ENCODE assay signal across 8 cellular contexts in the genomic region with DNA sequence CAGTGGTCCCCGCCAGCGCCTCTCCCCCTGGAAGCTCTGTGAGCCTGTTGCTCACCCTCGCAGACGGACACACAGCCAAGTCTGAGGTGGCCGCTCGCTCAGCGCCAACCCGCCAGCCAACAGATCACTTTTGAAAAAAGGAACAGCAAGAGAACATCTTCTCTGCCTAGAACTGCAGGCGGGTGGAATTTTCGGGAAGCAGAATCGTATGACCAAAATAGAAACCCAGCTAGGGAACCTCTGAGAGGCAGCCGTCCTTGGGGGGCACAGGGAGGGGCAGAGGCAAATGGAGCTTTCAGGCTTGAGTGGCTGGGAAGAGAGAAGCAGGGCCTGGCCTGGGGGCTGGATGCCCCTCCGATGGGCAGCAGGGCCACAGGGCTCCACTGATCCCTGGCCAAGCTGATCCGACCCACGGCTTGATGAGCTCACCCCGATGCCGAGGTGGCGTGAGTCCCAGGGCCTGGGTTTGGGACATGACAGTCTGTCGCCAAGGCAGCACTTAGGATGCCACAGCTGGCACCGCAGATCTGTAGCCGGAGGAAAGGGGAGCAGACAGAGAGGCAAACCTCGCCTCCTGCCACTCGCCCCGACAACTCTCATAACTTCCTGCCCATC. TPM values are rescaled to one million over a fixed set of nuclear protein-coding genes. Genes with fewer than 3 reads are reported as not detected.
DNase-seq lines count a peak whose midpoint lies in the region; ATAC-seq and TF ChIP-seq lines count a peak whose summit lies in the region.
"Had no signal": no experiment of that assay in that cellular context is flagged by ENCODE, and none has a peak within 500 bp of the region (broad histone marks: within the 10 kb centered on the region; RNA-seq: fewer than 3 reads in every experiment).

No MANE protein-coding gene starts in this region.

- no peaks in the 10 kb centered on the region for H4K20me1 ChIP-seq in OCI-LY1 (ENCODE audit: insufficient read depth, low read length)

- no peak for TF ChIP-seq RAD21 in liver (IDR thresholded peaks at IDR 0.05)

- peaks cover 100% of the 10 kb centered on the region for H3K4me1 ChIP-seq in OCI-LY1 (ENCODE audit: insufficient read depth, low read length, severe bottlenecking)
- peaks cover 0 to 11% (median 8%) of the 10 kb centered on the region in 4 donors for H3K4me1 ChIP-seq in liver (ENCODE audit: control insufficient read depth in 4 of 4, insufficient read depth in 4 of 4, low read length in 3 of 4)

- peaks cover 50% of the 10 kb centered on the region for H3K79me2 ChIP-seq in OCI-LY1 (ENCODE audit: insufficient read depth, low read length)

- H3K9me2 ChIP-seq in OCI-LY1 (ENCODE audit: low read depth, low read length): no peaks in the 10 kb centered on the region

- peaks cover 10% of the 10 kb centered on the region; the same call in 1 of the 2 replicates for H3K36me3 ChIP-seq in OCI-LY1 (ENCODE audit: insufficient read depth, low read length)
- H3K36me3 ChIP-seq in liver (ENCODE audit: control insufficient read depth in 4 of 4, insufficient read depth in 3 of 4, low read depth in 1 of 4, low read length in 3 of 4): no peaks in the 10 kb centered on the region

- TF ChIP-seq CTCF in OCI-LY1 (IDR thresholded peaks at IDR 0.05; ENCODE audit: low read length): no peak
- no peak for TF ChIP-seq CTCF in astrocyte of the cerebellum (IDR thresholded peaks at IDR 0.05; ENCODE audit: low read depth, low read length, missing control alignments)
- TF ChIP-seq CTCF in liver (IDR thresholded peaks at IDR 0.05; ENCODE audit: low read depth, low read length, missing input control): no peak

- 86% methylated on average over 24 of the region's 24 CpGs for WGBS in liver

- H3K4me2 ChIP-seq in OCI-LY1 (ENCODE audit: low read length): peak overlapping the region; percentile 38

- H3K9me3 ChIP-seq in OCI-LY1 (ENCODE audit: low read length) (no peaks in the 10 kb centered on the region), liver (ENCODE audit: control insufficient read depth in 4 of 4, low read length in 3 of 4) (no peaks in the 10 kb centered on the region)

- H3K27me3 ChIP-seq in OCI-LY1 (ENCODE audit: insufficient read depth, low read length) (no peaks in the 10 kb centered on the region), liver (ENCODE audit: control insufficient read depth in 4 of 4, insufficient read depth in 4 of 4, low read length in 3 of 4) (no peaks in the 10 kb centered on the region)

- H3K27ac ChIP-seq in OCI-LY1 (ENCODE audit: low read depth, low read length, poor library complexity, severe bottlenecking) (peak overlapping the region; percentile 93), liver (ENCODE audit: low read depth in 1 of 2, low read length in 2 of 2) (peak overlapping the region; percentile 31 to 48), temporal lobe (ENCODE audit: low read depth, low read length) (peak overlapping the region; percentile 14)

- H3K9ac ChIP-seq in OCI-LY1 (ENCODE audit: low read length): peak overlapping the region; percentile 24; the same call in 1 of the 2 replicates
- no peak overlapping the region for H3K9ac ChIP-seq in liver (ENCODE audit: low read depth in 1 of 2, low read length in 2 of 2)

- no peak for ATAC-seq in GM18511 (IDR thresholded peaks at IDR 0.05; ENCODE audit: unreplicated experiment)

- H3K4me3 ChIP-seq in OCI-LY1 (ENCODE audit: low read depth, low read length, poor library complexity, severe bottlenecking) (peak overlapping the region; percentile 4), astrocyte of the cerebellum (ENCODE audit: low read depth, low read length) (no peak overlapping the region), liver (ENCODE audit: low read depth in 1 of 3, low read length in 3 of 3) (no peak overlapping the region)

- no peak overlapping the region for H2AFZ ChIP-seq in OCI-LY1 (ENCODE audit: low read length)

- in situ Hi-C loops in astrocyte of the cerebellum (cut with HindIII; ENCODE audit: low sequenced_read_pairs): no loop called here

- DNase-seq in astrocyte of the cerebellum (ENCODE audit: low read depth) (peak; percentile 35), NCI-H69 (lab: John Stamatoyannopoulos, UW) (no peak), RKO (ENCODE audit: low spot score) (no peak)
- DNase-seq: NCI-H1417 treated with DMSO at 0.1 percent for 48 hours had no signal

- no peaks in the 10 kb centered on the region for H3F3A ChIP-seq in OCI-LY1 (ENCODE audit: insufficient read depth, low read length)

TF ChIP-seq in liver, 16 proteins besides CTCF, POLR2A, EP300 and RAD21:
- TF ChIP-seq RXRA (IDR thresholded peaks at IDR 0.05): no peak
- TF ChIP-seq YY1 (IDR thresholded peaks at IDR 0.05): no peak
- no peak for TF ChIP-seq TAF1 (conservative IDR thresholded peaks at IDR 0.05)
- no peak for TF ChIP-seq FOXA2 (IDR thresholded peaks at IDR 0.05)
- TF ChIP-seq, protein P1, sequence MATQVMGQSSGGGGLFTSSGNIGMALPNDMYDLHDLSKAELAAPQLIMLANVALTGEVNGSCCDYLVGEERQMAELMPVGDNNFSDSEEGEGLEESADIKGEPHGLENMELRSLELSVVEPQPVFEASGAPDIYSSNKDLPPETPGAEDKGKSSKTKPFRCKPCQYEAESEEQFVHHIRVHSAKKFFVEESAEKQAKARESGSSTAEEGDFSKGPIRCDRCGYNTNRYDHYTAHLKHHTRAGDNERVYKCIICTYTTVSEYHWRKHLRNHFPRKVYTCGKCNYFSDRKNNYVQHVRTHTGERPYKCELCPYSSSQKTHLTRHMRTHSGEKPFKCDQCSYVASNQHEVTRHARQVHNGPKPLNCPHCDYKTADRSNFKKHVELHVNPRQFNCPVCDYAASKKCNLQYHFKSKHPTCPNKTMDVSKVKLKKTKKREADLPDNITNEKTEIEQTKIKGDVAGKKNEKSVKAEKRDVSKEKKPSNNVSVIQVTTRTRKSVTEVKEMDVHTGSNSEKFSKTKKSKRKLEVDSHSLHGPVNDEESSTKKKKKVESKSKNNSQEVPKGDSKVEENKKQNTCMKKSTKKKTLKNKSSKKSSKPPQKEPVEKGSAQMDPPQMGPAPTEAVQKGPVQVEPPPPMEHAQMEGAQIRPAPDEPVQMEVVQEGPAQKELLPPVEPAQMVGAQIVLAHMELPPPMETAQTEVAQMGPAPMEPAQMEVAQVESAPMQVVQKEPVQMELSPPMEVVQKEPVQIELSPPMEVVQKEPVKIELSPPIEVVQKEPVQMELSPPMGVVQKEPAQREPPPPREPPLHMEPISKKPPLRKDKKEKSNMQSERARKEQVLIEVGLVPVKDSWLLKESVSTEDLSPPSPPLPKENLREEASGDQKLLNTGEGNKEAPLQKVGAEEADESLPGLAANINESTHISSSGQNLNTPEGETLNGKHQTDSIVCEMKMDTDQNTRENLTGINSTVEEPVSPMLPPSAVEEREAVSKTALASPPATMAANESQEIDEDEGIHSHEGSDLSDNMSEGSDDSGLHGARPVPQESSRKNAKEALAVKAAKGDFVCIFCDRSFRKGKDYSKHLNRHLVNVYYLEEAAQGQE (IDR thresholded peaks at IDR 0.05): no peak
- no peak for TF ChIP-seq FOXA1 (IDR thresholded peaks at IDR 0.05)

RNA-seq across cellular contexts. Expression of a gene that starts 9.8 kb away (rescaled TPM):
- total RNA-seq in liver (1 to 10 TPM; 3.5 to 6.7 TPM), temporal lobe (0.49 TPM)
- polyA plus RNA-seq in liver: 1 to 10 TPM; 1.2 to 1.6 TPM

Comparison
In these comparisons a context has a peak if more than half of its experiments do, and no peak if none do; other contexts are left out.
1. H3K27ac ChIP-seq: peak in every context shown above with its lines; median percentile 93 in OCI-LY1; 40 in liver; 14 in temporal lobe.